ENCODE assay signal across 1 cellular context in genomic region chr5:127030259-127031146, GRCh38.
TF ChIP-seq lines count a peak whose summit lies in the region.

Gene MARCHF3 (minus strand): TSS chr5:127030558. CDS start chr5:126918171, 112,387 bp downstream.

TF ChIP-seq in IMR-90, 13 proteins besides CTCF, POLR2A, EP300 and RAD21 (continued from another document):
- TF ChIP-seq, protein P1, sequence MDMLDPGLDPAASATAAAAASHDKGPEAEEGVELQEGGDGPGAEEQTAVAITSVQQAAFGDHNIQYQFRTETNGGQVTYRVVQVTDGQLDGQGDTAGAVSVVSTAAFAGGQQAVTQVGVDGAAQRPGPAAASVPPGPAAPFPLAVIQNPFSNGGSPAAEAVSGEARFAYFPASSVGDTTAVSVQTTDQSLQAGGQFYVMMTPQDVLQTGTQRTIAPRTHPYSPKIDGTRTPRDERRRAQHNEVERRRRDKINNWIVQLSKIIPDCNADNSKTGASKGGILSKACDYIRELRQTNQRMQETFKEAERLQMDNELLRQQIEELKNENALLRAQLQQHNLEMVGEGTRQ (IDR thresholded peaks at IDR 0.05; ENCODE audit: low read depth, low read length) = no peak
